ENCODE assay signal across 20 cellular contexts in genomic region chr22:42880815-42881214, GRCh38. TPM values are rescaled to one million over a fixed set of nuclear protein-coding genes. Genes with fewer than 3 reads are reported as not detected.
DNase-seq lines count a peak whose midpoint lies in the region; ATAC-seq, FAIRE-seq and TF ChIP-seq lines count a peak whose summit lies in the region.
"Had no signal": no experiment of that assay in that cellular context is flagged by ENCODE, and none has a peak within 500 bp of the region (broad histone marks: within the 10 kb centered on the region; RNA-seq: fewer than 3 reads in every experiment).

No MANE protein-coding gene starts in this region.

- H3K9ac ChIP-seq in SK-N-SH = no peak overlapping the region

- DNase-seq in SK-N-SH = no peak
- DNase-seq in SK-MEL-5 (ENCODE audit: low read depth, low spot score) = peak; percentile 31
- peak; percentile 74 for DNase-seq in iPS-NIHi11 (ENCODE audit: low spot score)
- no peak for DNase-seq in GM12891 (ENCODE audit: insufficient read length, low spot score)
- no peak for DNase-seq in activated CD4-positive, alpha-beta T cell treated with anti-CD3 and anti-CD28 coated beads for 36 hours
- DNase-seq in coronary artery (ENCODE audit: low spot score) = no peak
- DNase-seq: 8988T; activated CD4-positive, alpha-beta T cell treated with anti-CD3 and anti-CD28 coated beads, Interleukin-2, amount 10 ng/mL, durations not matched to agents 24 days and 14 days; activated T-cell treated with anti-CD3 and anti-CD28 coated beads, Interleukin-2, amount 50 U/mL, for 4 hours; CD8-positive, alpha-beta memory T cell; head of caudate nucleus; MV-4-11; NCI-H2107; NCI-H748 treated with DMSO at 0.1 percent for 48 hours; stimulated activated CD4-positive, alpha-beta T cell treated with anti-CD3 and anti-CD28 coated beads, Interleukin-1b, Interleukin-23, amount 100 ng/mL, for 48 hours; testis had no signal

- H3K4me3 ChIP-seq in SK-N-SH (ENCODE audit: low read depth in 2 of 2, low read length in 1 of 2) (no peak overlapping the region), coronary artery (no peak overlapping the region)
- H3K4me3 ChIP-seq: testis had no signal

- no peak for TF ChIP-seq EP300 in SK-N-SH (IDR thresholded peaks at IDR 0.05; ENCODE audit: borderline replicate concordance in 1 of 2, low read depth in 1 of 2, low read length in 1 of 2)

- no peaks in the 10 kb centered on the region for H3F3A ChIP-seq in SK-N-SH (replicated peaks; ENCODE audit: insufficient read depth)

- peak; percentile 17; the same call in 1 of the 2 replicates for TF ChIP-seq CTCF in SK-N-SH (IDR thresholded peaks at IDR 0.05)
- no peak for TF ChIP-seq CTCF in coronary artery (IDR thresholded peaks at IDR 0.05)

- H3K27ac ChIP-seq in SK-N-SH (ENCODE audit: low read depth in 2 of 2, low read length in 1 of 2) (no peak overlapping the region), coronary artery (no peak overlapping the region)
- H3K27ac ChIP-seq: RWPE1, testis had no signal

- H3K79me2 ChIP-seq in SK-N-SH (ENCODE audit: insufficient read depth) = no peaks in the 10 kb centered on the region

- H3K27ac Mint-ChIP-seq in stimulated activated memory B cell treated with anti-CD40 and anti-IgM and Interleukin-4, amounts not matched to agents 10 μg/mL and 1 μg/mL and 100 μg/mL, for 72 hours = peak overlapping the region; percentile 68
- H3K27ac Mint-ChIP-seq in activated CD4-positive, alpha-beta T cell treated with anti-CD3 and anti-CD28 coated beads for 36 hours = no peak overlapping the region
- H3K27ac Mint-ChIP-seq: activated CD4-positive, alpha-beta T cell treated with anti-CD3 and anti-CD28 coated beads, Interleukin-2, amount 10 ng/mL, durations not matched to agents 24 days and 14 days; T-helper 1 cell treated with Interleukin-12 subunit alpha and Interleukin-12 subunit beta and Interleukin-4 antibody, amounts not matched to agents 30 μg/mL and 1 μg/mL, for 36 hours had no signal

- H3K4me1 Mint-ChIP-seq in stimulated activated memory B cell treated with anti-CD40 and anti-IgM and Interleukin-4, amounts not matched to agents 10 μg/mL and 1 μg/mL and 100 μg/mL, for 72 hours = peaks cover 12% of the 10 kb centered on the region
- H3K4me1 Mint-ChIP-seq in activated CD4-positive, alpha-beta T cell treated with anti-CD3 and anti-CD28 coated beads for 36 hours = no peaks in the 10 kb centered on the region
- H3K4me1 Mint-ChIP-seq: activated CD4-positive, alpha-beta T cell treated with anti-CD3 and anti-CD28 coated beads, Interleukin-2, amount 10 ng/mL, durations not matched to agents 24 days and 14 days; CD8-positive, alpha-beta memory T cell had no signal

- H3K36me3 Mint-ChIP-seq in stimulated activated memory B cell treated with anti-CD40 and anti-IgM and Interleukin-4, amounts not matched to agents 10 μg/mL and 1 μg/mL and 100 μg/mL, for 72 hours = peaks cover 62% of the 10 kb centered on the region
- peaks cover 13% of the 10 kb centered on the region for H3K36me3 Mint-ChIP-seq in activated CD4-positive, alpha-beta T cell treated with anti-CD3 and anti-CD28 coated beads for 36 hours (ENCODE audit: low read depth)

- no peak for FAIRE-seq in GM12891 (lab: Jason Lieb, UNC)

- in situ Hi-C loops in SK-MEL-5 (cut with HindIII; ENCODE audit: low pct_unique_long_range_greater_than_20kb, low sequenced_read_pairs) = no loop called here

- intact Hi-C loops in activated CD4-positive, alpha-beta T cell treated with anti-CD3 and anti-CD28 coated beads for 36 hours (cut with DNase I, micrococcal nuclease) = no loop called here

- H3K4me1 ChIP-seq in SK-N-SH (ENCODE audit: control insufficient read depth in 1 of 2, insufficient read depth in 2 of 2, low read depth in 1 of 2, low read length in 1 of 2) = no peaks in the 10 kb centered on the region
- H3K4me1 ChIP-seq: testis had no signal

- H3K27me3 ChIP-seq in SK-N-SH (ENCODE audit: insufficient read depth) = no peaks in the 10 kb centered on the region
- H3K27me3 ChIP-seq: testis had no signal

- H3K4me2 ChIP-seq in SK-N-SH = no peak overlapping the region

- POLR2A ChIA-PET in SK-N-SH (lab: Yijun Ruan, JAX) = no interaction called here
- POLR2A ChIA-PET in activated CD4-positive, alpha-beta T cell treated with anti-CD3 and anti-CD28 coated beads for 36 hours (lab: Charles Lee) = no interaction called here

- CTCF ChIA-PET in SK-N-SH (lab: Yijun Ruan, JAX) = interaction anchor here (0.6 kb wide), 1 partner anchor 13 kb away, joined by 3 read pairs; no protein-coding TSS in a partner anchor
- CTCF ChIA-PET in activated CD4-positive, alpha-beta T cell treated with anti-CD3 and anti-CD28 coated beads for 36 hours (lab: Charles Lee) = no interaction called here

- H3K9me3 ChIP-seq in SK-N-SH = no peaks in the 10 kb centered on the region
- H3K9me3 ChIP-seq: testis had no signal

- no peaks in the 10 kb centered on the region for H3K9me2 ChIP-seq in SK-N-SH

- no CpG with 5 or more reads among the region's 8 CpGs for WGBS in SK-N-SH (ENCODE audit: low lambda C conversion rate)

- no peaks in the 10 kb centered on the region for H4K20me1 ChIP-seq in SK-N-SH (ENCODE audit: insufficient read depth)

- no peak overlapping the region for H3K4me3 Mint-ChIP-seq in stimulated activated memory B cell treated with anti-CD40 and anti-IgM and Interleukin-4, amounts not matched to agents 10 μg/mL and 1 μg/mL and 100 μg/mL, for 72 hours
- no peak overlapping the region for H3K4me3 Mint-ChIP-seq in activated CD4-positive, alpha-beta T cell treated with anti-CD3 and anti-CD28 coated beads for 36 hours
- H3K4me3 Mint-ChIP-seq: activated CD4-positive, alpha-beta T cell treated with anti-CD3 and anti-CD28 coated beads, Interleukin-2, amount 10 ng/mL, durations not matched to agents 24 days and 14 days; activated T-cell treated with anti-CD3 and anti-CD28 coated beads, Interleukin-2, amount 50 U/mL, for 4 hours; CD8-positive, alpha-beta memory T cell; T-helper 1 cell treated with Interleukin-12 subunit alpha and Interleukin-12 subunit beta and Interleukin-4 antibody, amounts not matched to agents 30 μg/mL and 1 μg/mL, for 36 hours had no signal

- no peaks in the 10 kb centered on the region for H3K27me3 Mint-ChIP-seq in stimulated activated memory B cell treated with anti-CD40 and anti-IgM and Interleukin-4, amounts not matched to agents 10 μg/mL and 1 μg/mL and 100 μg/mL, for 72 hours
- no peaks in the 10 kb centered on the region for H3K27me3 Mint-ChIP-seq in activated CD4-positive, alpha-beta T cell treated with anti-CD3 and anti-CD28 coated beads for 36 hours
- H3K27me3 Mint-ChIP-seq: activated CD4-positive, alpha-beta T cell treated with anti-CD3 and anti-CD28 coated beads, Interleukin-2, amount 10 ng/mL, durations not matched to agents 24 days and 14 days; CD8-positive, alpha-beta memory T cell had no signal

- TF ChIP-seq POLR2A in GM12891 (IDR thresholded peaks at IDR 0.05; ENCODE audit: low read depth, low read length) = no peak

- TF ChIP-seq RAD21 in SK-N-SH (IDR thresholded peaks at IDR 0.05; ENCODE audit: low read length) = no peak

- peaks cover 0 to 28% of the 10 kb centered on the region in 2 experiments for H3K36me3 ChIP-seq in SK-N-SH (replicated peaks in 1 of 2; ENCODE audit: control insufficient read depth in 1 of 2, insufficient read depth in 2 of 2, low read length in 1 of 2)

- no peak overlapping the region for H2AFZ ChIP-seq in SK-N-SH (ENCODE audit: low read depth)

- ATAC-seq in SK-N-SH treated with all-trans-retinoic acid at 6 μM for 48 hours = no peak
- ATAC-seq in stimulated activated memory B cell treated with anti-CD40 and anti-IgM and Interleukin-4, amounts not matched to agents 10 μg/mL and 1 μg/mL and 100 μg/mL, for 72 hours = no peak
- no peak for ATAC-seq in activated CD4-positive, alpha-beta T cell treated with anti-CD3 and anti-CD28 coated beads for 36 hours
- ATAC-seq: activated T-cell treated with anti-CD3 and anti-CD28 coated beads, Interleukin-2, amount 50 U/mL, for 4 hours had no signal

- no peaks in the 10 kb centered on the region for H3K9me3 Mint-ChIP-seq in stimulated activated memory B cell treated with anti-CD40 and anti-IgM and Interleukin-4, amounts not matched to agents 10 μg/mL and 1 μg/mL and 100 μg/mL, for 72 hours
- no peaks in the 10 kb centered on the region for H3K9me3 Mint-ChIP-seq in activated CD4-positive, alpha-beta T cell treated with anti-CD3 and anti-CD28 coated beads for 36 hours (ENCODE audit: low read depth)
- H3K9me3 Mint-ChIP-seq: activated CD4-positive, alpha-beta T cell treated with anti-CD3 and anti-CD28 coated beads, Interleukin-2, amount 10 ng/mL, durations not matched to agents 24 days and 14 days; activated T-cell treated with anti-CD3 and anti-CD28 coated beads, Interleukin-2, amount 50 U/mL, for 4 hours; CD8-positive, alpha-beta memory T cell; T-helper 1 cell treated with Interleukin-12 subunit alpha and Interleukin-12 subunit beta and Interleukin-4 antibody, amounts not matched to agents 30 μg/mL and 1 μg/mL, for 36 hours had no signal

TF ChIP-seq in SK-N-SH, 30 proteins besides CTCF, POLR2A, EP300 and RAD21 (continues in another document):
- TF ChIP-seq FOXJ3 (CRISPR knock-in tag; IDR thresholded peaks at IDR 0.05) = no peak
- no peak for TF ChIP-seq YY1 (IDR thresholded peaks at IDR 0.05; ENCODE audit: low read depth)

TF ChIP-seq in SK-N-SH treated with all-trans-retinoic acid at 6 μM for 48 hours, 23 proteins besides CTCF, POLR2A, EP300 and RAD21 (continues in another document):
- TF ChIP-seq ZNF565 (CRISPR knock-in tag; conservative IDR thresholded peaks at IDR 0.05; ENCODE audit: low read depth) (no peak), OSR1 (CRISPR knock-in tag; IDR thresholded peaks at IDR 0.05) (no peak), ZNF8 (CRISPR knock-in tag; IDR thresholded peaks at IDR 0.05) (no peak), ISL1 (CRISPR knock-in tag; IDR thresholded peaks at IDR 0.05) (no peak), ARNTL (CRISPR knock-in tag; IDR thresholded peaks at IDR 0.05; ENCODE audit: borderline replicate concordance, low read depth) (no peak), GLIS3 (CRISPR knock-in tag; IDR thresholded peaks at IDR 0.05) (no peak)

TF ChIP-seq in GM12891, 5 proteins besides CTCF, POLR2A, EP300 and RAD21:
- TF ChIP-seq PAX5 (IDR thresholded peaks at IDR 0.05; ENCODE audit: insufficient read depth, low read length, severe bottlenecking) = no peak
- no peak for TF ChIP-seq SPI1 (IDR thresholded peaks at IDR 0.05; ENCODE audit: low read depth, low read length)
- no peak for TF ChIP-seq POU2F2 (IDR thresholded peaks at IDR 0.05; ENCODE audit: low read depth, low read length)
- TF ChIP-seq POLR2AphosphoS5 (IDR thresholded peaks at IDR 0.05; ENCODE audit: low read depth, low read length) = no peak
- TF ChIP-seq TAF1 (IDR thresholded peaks at IDR 0.05; ENCODE audit: low read depth, low read length) = no peak

RNA-seq across cellular contexts. Expression of gene ARFGAP3, which starts 23.7 kb away (rescaled TPM):
- 12.6 and 16.6 TPM in 2 replicates for polyA plus RNA-seq in SK-N-SH (2012; rRNA removed)
- 15.8 and 16.3 TPM in 2 replicates for polyA plus RNA-seq in SK-N-SH (2012; cell fraction: cytosol; rRNA removed)
- polyA plus RNA-seq in SK-N-SH (2012; cell fraction: nucleus; rRNA removed) = 14.5 and 21.8 TPM in 2 replicates
- total RNA-seq in SK-MEL-5 (2014; rRNA removed; shearing (Covaris generic)) = 40.1 and 45.1 TPM in 2 replicates
- 31.8 and 44.3 TPM in 2 replicates for polyA plus RNA-seq in SK-MEL-5 (2015; cell fraction: cytosol; rRNA removed)
- polyA plus RNA-seq in SK-MEL-5 (2015; cell fraction: nucleus; rRNA removed) = 48.4 and 52.9 TPM in 2 replicates
- 31.4 TPM for polyA plus RNA-seq in GM12891 (2012; ENCODE audit: low read depth, missing spikeins)
- 10 to 100 TPM; 22.5 to 23.0 TPM for total RNA-seq in activated CD4-positive, alpha-beta T cell treated with anti-CD3 and anti-CD28 coated beads for 36 hours

Comparison
In these comparisons a context has a peak if more than half of its experiments do, and no peak if none do; other contexts are left out.
1. DNase-seq: peak in SK-MEL-5 (single experiment) and iPS-NIHi11 (single experiment); none in SK-N-SH (single experiment), GM12891 (single experiment), activated CD4-positive, alpha-beta T cell treated with anti-CD3 and anti-CD28 coated beads for 36 hours (single experiment) and coronary artery (single experiment).